30 cellular contexts compared by ENCODE assay signal in the genomic region with DNA sequence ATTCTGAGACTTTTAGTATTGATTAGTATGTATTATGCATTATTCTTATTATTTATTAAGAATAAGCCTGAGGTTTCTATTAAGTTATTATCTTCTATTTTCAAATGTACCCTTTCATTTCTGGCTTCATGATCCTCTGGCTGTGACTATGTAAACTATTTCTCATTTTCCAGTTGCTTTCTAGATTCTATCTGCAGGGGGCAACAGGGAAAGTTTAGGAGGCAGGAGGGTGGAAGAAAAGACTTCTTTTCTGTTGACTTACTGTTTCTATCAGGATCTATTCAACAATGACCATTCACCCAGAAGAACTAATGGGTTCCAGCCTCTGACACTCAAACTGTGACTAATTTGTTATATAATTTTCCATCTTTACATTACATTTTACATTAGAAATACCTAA.
"Had no signal": no experiment of that assay in that cellular context is flagged by ENCODE, and none has a peak within 500 bp of the region (broad histone marks: within the 10 kb centered on the region; RNA-seq: fewer than 3 reads in every experiment).

No MANE protein-coding gene starts in this region.

- H3K27me3 Mint-ChIP-seq: activated CD4-positive, alpha-beta memory T cell treated with anti-CD3 and anti-CD28 coated beads for 36 hours; activated CD4-positive, alpha-beta T cell treated with anti-CD3 and anti-CD28 coated beads, Interleukin-2, amount 10 ng/mL, durations not matched to agents 24 days and 14 days; activated naive CD4-positive, alpha-beta T cell treated with anti-CD3 and anti-CD28 coated beads, Interleukin-2, amount 10 ng/mL, durations not matched to agents 7 days and 5 days; activated naive CD8-positive, alpha-beta T cell treated with anti-CD3 and anti-CD28 coated beads, Interleukin-2, amount 10 ng/mL, durations not matched to agents 7 days and 5 days; dendritic cell treated with granulocyte-macrophage colony-stimulating factor and Interleukin-4, amounts not matched to agents 40 ng/mL and 50 ng/mL, for 4 days; naive B cell; stimulated activated naive CD8-positive, alpha-beta T cell treated with anti-CD3 and anti-CD28 coated beads, Interleukin-15, Interleukin-2, amounts not matched to agents 100 ng/mL and 50 ng/mL, for 24 hours had no signal

- H3K4me1 ChIP-seq: breast epithelium, gastrocnemius medialis, psoas muscle, sigmoid colon, upper lobe of left lung, vagina had no signal

- H3K4me1 Mint-ChIP-seq: activated CD4-positive, alpha-beta T cell treated with anti-CD3 and anti-CD28 coated beads, Interleukin-2, amount 10 ng/mL, durations not matched to agents 24 days and 14 days; activated naive CD4-positive, alpha-beta T cell treated with anti-CD3 and anti-CD28 coated beads, Interleukin-2, amount 10 ng/mL, durations not matched to agents 7 days and 5 days; activated naive CD8-positive, alpha-beta T cell treated with anti-CD3 and anti-CD28 coated beads, Interleukin-2, amount 10 ng/mL, durations not matched to agents 7 days and 5 days; naive B cell; nephron progenitor cell; stimulated activated effector memory CD8-positive, alpha-beta T cell treated with anti-CD3 and anti-CD28 coated beads, Interleukin-12 subunit alpha, Interleukin-12 subunit beta, amount 100 ng/mL, for 72 hours had no signal

- H3K36me3 ChIP-seq: breast epithelium, gastrocnemius medialis, ovary, sigmoid colon, upper lobe of left lung, vagina, WERI-Rb-1 had no signal

- H3K4me3 Mint-ChIP-seq: activated CD4-positive, alpha-beta memory T cell treated with anti-CD3 and anti-CD28 coated beads for 36 hours; activated CD4-positive, alpha-beta T cell treated with anti-CD3 and anti-CD28 coated beads, Interleukin-2, amount 10 ng/mL, durations not matched to agents 24 days and 14 days; activated naive CD4-positive, alpha-beta T cell treated with anti-CD3 and anti-CD28 coated beads, Interleukin-2, amount 10 ng/mL, durations not matched to agents 7 days and 5 days; activated naive CD8-positive, alpha-beta T cell treated with anti-CD3 and anti-CD28 coated beads, Interleukin-2, amount 10 ng/mL, durations not matched to agents 7 days and 5 days; dendritic cell treated with granulocyte-macrophage colony-stimulating factor and Interleukin-4, amounts not matched to agents 40 ng/mL and 50 ng/mL, for 4 days; mesothelial cell of epicardium; naive B cell; nephron progenitor cell; stimulated activated effector memory CD8-positive, alpha-beta T cell treated with anti-CD3 and anti-CD28 coated beads, Interleukin-12 subunit alpha, Interleukin-12 subunit beta, amount 100 ng/mL, for 72 hours; stimulated activated naive CD8-positive, alpha-beta T cell treated with anti-CD3 and anti-CD28 coated beads, Interleukin-15, Interleukin-2, amounts not matched to agents 100 ng/mL and 50 ng/mL, for 24 hours had no signal

- H3K27me3 ChIP-seq: breast epithelium, gastrocnemius medialis, ovary, sigmoid colon, upper lobe of left lung, vagina had no signal

- H3K9me3 Mint-ChIP-seq: activated naive CD8-positive, alpha-beta T cell treated with anti-CD3 and anti-CD28 coated beads, Interleukin-2, amount 10 ng/mL, durations not matched to agents 7 days and 5 days had no signal

- DNase-seq: activated CD4-positive, alpha-beta memory T cell treated with anti-CD3 and anti-CD28 coated beads for 36 hours; activated CD4-positive, alpha-beta T cell treated with anti-CD3 and anti-CD28 coated beads, Interleukin-2, amount 10 ng/mL, durations not matched to agents 24 days and 14 days; activated CD8-positive, alpha-beta memory T cell treated with anti-CD3 and anti-CD28 coated beads, Interleukin-2, amount 50 U/mL, for 4 hours; activated gamma-delta T cell; activated naive CD4-positive, alpha-beta T cell treated with anti-CD3 and anti-CD28 coated beads, Interleukin-2, amount 10 ng/mL, durations not matched to agents 7 days and 5 days; activated naive CD8-positive, alpha-beta T cell treated with anti-CD3 and anti-CD28 coated beads, Interleukin-2, amount 10 ng/mL, durations not matched to agents 7 days and 5 days; activated T-cell treated with anti-CD3 and anti-CD28 coated beads, Interleukin-2, amount 50 U/mL, for 1 hour; central memory CD4-positive, alpha-beta T cell; effector CD8-positive, alpha-beta T cell; erythroblast; gastrocnemius medialis; glutamatergic neuron; left colon; mammary epithelial cell; naive B cell; nephron progenitor cell; ovary; psoas muscle; sigmoid colon; stimulated activated CD4-positive, alpha-beta T cell treated with anti-CD3 and anti-CD28 coated beads, Interleukin-4, amount 100 ng/mL, for 24 hours; substantia nigra; upper lobe of left lung; WERI-Rb-1 had no signal

- H3K9me3 ChIP-seq: breast epithelium, gastrocnemius medialis, ovary, psoas muscle, sigmoid colon, upper lobe of left lung, vagina had no signal

- H3K4me3 ChIP-seq: breast epithelium, gastrocnemius medialis, ovary, psoas muscle, sigmoid colon, upper lobe of left lung, vagina had no signal

- H3K36me3 Mint-ChIP-seq: activated CD4-positive, alpha-beta memory T cell treated with anti-CD3 and anti-CD28 coated beads for 36 hours; activated naive CD4-positive, alpha-beta T cell treated with anti-CD3 and anti-CD28 coated beads, Interleukin-2, amount 10 ng/mL, durations not matched to agents 7 days and 5 days; activated naive CD8-positive, alpha-beta T cell treated with anti-CD3 and anti-CD28 coated beads, Interleukin-2, amount 10 ng/mL, durations not matched to agents 7 days and 5 days; naive B cell; stimulated activated effector memory CD8-positive, alpha-beta T cell treated with anti-CD3 and anti-CD28 coated beads, Interleukin-12 subunit alpha, Interleukin-12 subunit beta, amount 100 ng/mL, for 72 hours had no signal

- ATAC-seq: activated CD4-positive, CD25-positive, alpha-beta regulatory T cell treated with anti-CD3 and anti-CD28 coated beads, Interleukin-2, amount 50 U/mL, for 24 hours; gastrocnemius medialis; left colon; psoas muscle; stimulated activated effector memory CD8-positive, alpha-beta T cell treated with anti-CD3 and anti-CD28 coated beads, Interleukin-12 subunit alpha, Interleukin-12 subunit beta, amount 100 ng/mL, for 72 hours had no signal

- H3K27ac ChIP-seq: breast epithelium, gastrocnemius medialis, ovary, psoas muscle, sigmoid colon, upper lobe of left lung, vagina, WERI-Rb-1 had no signal

- H3K27ac Mint-ChIP-seq: activated CD4-positive, alpha-beta memory T cell treated with anti-CD3 and anti-CD28 coated beads for 36 hours; activated CD4-positive, alpha-beta T cell treated with anti-CD3 and anti-CD28 coated beads, Interleukin-2, amount 10 ng/mL, durations not matched to agents 24 days and 14 days; activated naive CD4-positive, alpha-beta T cell treated with anti-CD3 and anti-CD28 coated beads, Interleukin-2, amount 10 ng/mL, durations not matched to agents 7 days and 5 days; activated naive CD8-positive, alpha-beta T cell treated with anti-CD3 and anti-CD28 coated beads, Interleukin-2, amount 10 ng/mL, durations not matched to agents 7 days and 5 days; dendritic cell treated with granulocyte-macrophage colony-stimulating factor and Interleukin-4, amounts not matched to agents 40 ng/mL and 50 ng/mL, for 4 days; mesothelial cell of epicardium; naive B cell; nephron progenitor cell; stimulated activated effector memory CD8-positive, alpha-beta T cell treated with anti-CD3 and anti-CD28 coated beads, Interleukin-12 subunit alpha, Interleukin-12 subunit beta, amount 100 ng/mL, for 72 hours; stimulated activated naive CD8-positive, alpha-beta T cell treated with anti-CD3 and anti-CD28 coated beads, Interleukin-15, Interleukin-2, amounts not matched to agents 100 ng/mL and 50 ng/mL, for 24 hours had no signal
